Comparison of ENCODE assay signal across 18 cellular contexts in the genomic region with DNA sequence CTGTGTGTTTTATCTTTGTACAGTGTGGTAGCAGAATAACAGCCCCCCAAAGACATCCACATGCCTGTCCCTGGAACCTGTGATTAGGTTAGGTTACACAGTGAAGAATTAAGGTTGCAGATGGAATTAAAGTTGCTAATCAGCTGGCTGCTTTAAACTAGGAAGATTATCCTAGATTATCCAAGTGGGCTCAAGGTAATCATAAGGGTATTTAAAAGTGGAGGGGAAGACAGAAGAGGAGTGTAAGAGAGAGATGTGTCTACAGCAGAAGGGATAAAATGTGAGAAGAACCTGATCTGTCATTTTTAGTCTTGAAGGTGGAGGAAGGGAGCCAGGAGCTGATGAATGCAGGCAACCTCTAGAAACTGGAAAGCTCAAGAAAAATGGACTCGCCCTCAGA.
A peak's percentile ranks its signal among the peaks of the same experiment; 100 is the strongest.
DNase-seq lines count a peak whose midpoint lies in the region; ATAC-seq, FAIRE-seq and TF ChIP-seq lines count a peak whose summit lies in the region.
"Had no signal": no experiment of that assay in that cellular context is flagged by ENCODE, and none has a peak within 500 bp of the region (broad histone marks: within the 10 kb centered on the region; RNA-seq: fewer than 3 reads in every experiment).

No MANE protein-coding gene starts in this region.

- peak overlapping the region; percentile 46 for H2AFZ ChIP-seq in K562 (ENCODE audit: low read depth, low read length)

- H3K4me1 ChIP-seq in K562 (replicated peaks in 1 of 2; ENCODE audit: control insufficient read depth in 2 of 2, insufficient read depth in 2 of 2, low read length in 2 of 2): peaks cover 9 to 55% of the 10 kb centered on the region in 2 experiments; a peak in 4 of 5 replicates
- H3K4me1 ChIP-seq: BLaER1, HAP-1 had no signal

- no peak for DNase-seq in HFFc6
- peak; percentile 88 for DNase-seq in NCI-H82 (lab: John Stamatoyannopoulos, UW)
- no peak for DNase-seq in K562 (ENCODE audit: extremely low read depth in 1 of 4, low spot score in 3 of 4)
- DNase-seq in NCI-H2081 treated with DMSO at 0.1 percent for 48 hours (lab: John Stamatoyannopoulos, UW): no peak
- no peak for DNase-seq in ecto neural progenitor cell (ENCODE audit: low spot score)
- no peak for DNase-seq in MCF 10A (ENCODE audit: unreplicated experiment)
- DNase-seq: Caco-2; CD4-positive, CD25-positive, alpha-beta regulatory T cell; CD8-positive, alpha-beta T cell; DMS53; DMS79 treated with DMSO at 0.1 percent for 48 hours; GF-D8; GOT3 had no signal

- peak overlapping the region; percentile 4; the same call in 2 of the 3 replicates for H3K27ac ChIP-seq in K562 (ENCODE audit: extremely low read depth, low read depth, low read length)
- H3K27ac ChIP-seq: BLaER1, C4-2B had no signal

- H3K4me2 ChIP-seq in K562 (ENCODE audit: insufficient read depth, low read length): no peak overlapping the region
- H3K4me2 ChIP-seq: BLaER1 had no signal

- FAIRE-seq in K562 (lab: Jason Lieb, UNC): peak; percentile 6
- FAIRE-seq: GM12891, GM18507 had no signal

- H3K4me3 Mint-ChIP-seq in HFFc6 (no peak overlapping the region), MCF 10A (ENCODE audit: unreplicated experiment) (no peak overlapping the region)
- H3K4me3 Mint-ChIP-seq: CD4-positive, CD25-positive, alpha-beta regulatory T cell; CD8-positive, alpha-beta T cell had no signal

- TF ChIP-seq RAD21 in K562 (CRISPR knock-in tag; conservative IDR thresholded peaks at IDR 0.05 in 1 of 2, IDR thresholded peaks at IDR 0.05 in 1 of 2): no peak

- H3K9me1 ChIP-seq in K562 (ENCODE audit: control insufficient read depth, insufficient read depth, low read length): no peaks in the 10 kb centered on the region

- H3K9ac ChIP-seq in K562 (ENCODE audit: insufficient read depth in 1 of 2, low read depth in 2 of 2, low read length in 2 of 2): peak overlapping the region in 1 of 2 experiments; percentile 49; a peak in 1 of 4 replicates
- H3K9ac ChIP-seq: BLaER1 had no signal

- H3K27ac Mint-ChIP-seq in HFFc6 (peak overlapping the region; percentile 44; the same call in 1 of the 2 replicates), MCF 10A (ENCODE audit: low read depth, unreplicated experiment) (no peak overlapping the region)
- H3K27ac Mint-ChIP-seq: CD4-positive, CD25-positive, alpha-beta regulatory T cell; CD8-positive, alpha-beta T cell had no signal

- POLR2A ChIA-PET in K562 (lab: Yijun Ruan, JAX) (interaction anchor here (0.8 to 1.5 kb wide), 5 partner anchors 9 to 91 kb away, joined by 3 to 4 read pairs (median 3); no protein-coding TSS in a partner anchor), MCF 10A (lab: Yijun Ruan, JAX) (no interaction called here)

- 64% methylated on average over 1 of the region's 1 CpG for WGBS in K562 (ENCODE audit: insufficient coverage, low coverage, missing lambda C conversion rate)

- no peak for TF ChIP-seq CTCF in HFFc6 (IDR thresholded peaks at IDR 0.05)
- TF ChIP-seq CTCF in K562 (IDR thresholded peaks at IDR 0.05 in 2 of 3, conservative IDR thresholded peaks at IDR 0.05 in 1 of 3; ENCODE audit: insufficient read depth in 2 of 3, low read depth in 1 of 3, low read length in 3 of 3): no peak
- TF ChIP-seq CTCF in MCF 10A (IDR thresholded peaks at IDR 0.05; ENCODE audit: unreplicated experiment): no peak

- TF ChIP-seq POLR2A in K562 (conservative IDR thresholded peaks at IDR 0.05): no peak

- no peak overlapping the region for H3K4me3 ChIP-seq in K562
- H3K4me3 ChIP-seq: BLaER1, HAP-1 had no signal

- in situ Hi-C loops in K562 (cut with MboI): no loop called here

- H3K79me2 ChIP-seq in K562 (ENCODE audit: control insufficient read depth, insufficient read depth, low read length): peaks cover 74% of the 10 kb centered on the region

- peaks cover 37% of the 10 kb centered on the region for H3K36me3 Mint-ChIP-seq in HFFc6 (ENCODE audit: low read depth)
- no peaks in the 10 kb centered on the region for H3K36me3 Mint-ChIP-seq in MCF 10A (ENCODE audit: insufficient read depth, unreplicated experiment)
- H3K36me3 Mint-ChIP-seq: CD4-positive, CD25-positive, alpha-beta regulatory T cell; CD8-positive, alpha-beta T cell had no signal

- no peak for TF ChIP-seq EP300 in K562 (IDR thresholded peaks at IDR 0.05; ENCODE audit: low read length)

- H3K27me3 ChIP-seq in K562 (ENCODE audit: control insufficient read depth in 2 of 2, insufficient read depth in 2 of 2, low read length in 2 of 2): no peaks in the 10 kb centered on the region
- H3K27me3 ChIP-seq: BLaER1 had no signal

- no peaks in the 10 kb centered on the region for H3K9me3 ChIP-seq in K562 (replicated peaks; ENCODE audit: control insufficient read depth, insufficient read depth, low read depth, low read length)
- H3K9me3 ChIP-seq: BLaER1, Caco-2, HAP-1 had no signal

- no TSS peak for BruUV-seq in K562 (replicated peaks; lab: Mats Ljungman, UMichigan)
- no TSS peak for BruUV-seq in MCF 10A (replicated peaks; lab: Mats Ljungman, UMichigan)

- CTCF ChIA-PET in K562 (lab: Yijun Ruan, JAX; ENCODE audit: low intra/inter-chr PET ratio): no interaction called here
- CTCF ChIA-PET in MCF 10A (lab: Yijun Ruan, JAX): interaction anchor here (1.0 to 1.2 kb wide), 3 partner anchors 12 to 22 kb away, joined by 3 read pairs; no protein-coding TSS in a partner anchor

- no peak for ATAC-seq in K562
- ATAC-seq: CD8-positive, alpha-beta T cell had no signal

- intact Hi-C loops in K562 (cut with micrococcal nuclease) (no loop called here), MCF 10A (cut with micrococcal nuclease) (no loop called here)

- H3K9me3 Mint-ChIP-seq in HFFc6 (no peaks in the 10 kb centered on the region), MCF 10A (ENCODE audit: unreplicated experiment) (no peaks in the 10 kb centered on the region)
- H3K9me3 Mint-ChIP-seq: CD4-positive, CD25-positive, alpha-beta regulatory T cell; CD8-positive, alpha-beta T cell had no signal

- H3K27me3 Mint-ChIP-seq in HFFc6 (ENCODE audit: insufficient read depth) (peaks cover 2% of the 10 kb centered on the region), MCF 10A (ENCODE audit: insufficient read depth, unreplicated experiment) (no peaks in the 10 kb centered on the region)

- H4K20me1 ChIP-seq in K562 (replicated peaks; ENCODE audit: control insufficient read depth, insufficient read depth, low read length): no peaks in the 10 kb centered on the region
- H4K20me1 ChIP-seq: BLaER1 had no signal

- peaks cover 4% of the 10 kb centered on the region; the same call in 1 of the 3 replicates for H3K36me3 ChIP-seq in K562 (ENCODE audit: control insufficient read depth, insufficient read depth, low read length)
- H3K36me3 ChIP-seq: BLaER1, HAP-1 had no signal

- H3K4me1 Mint-ChIP-seq in HFFc6 (ENCODE audit: low read depth) (peaks cover 38% of the 10 kb centered on the region), MCF 10A (ENCODE audit: insufficient read depth, unreplicated experiment) (no peaks in the 10 kb centered on the region)
- H3K4me1 Mint-ChIP-seq: CD4-positive, CD25-positive, alpha-beta regulatory T cell had no signal

TF ChIP-seq in K562, 482 proteins besides CTCF, POLR2A, EP300 and RAD21:
- no peak for TF ChIP-seq ZNF232 (CRISPR knock-in tag; IDR thresholded peaks at IDR 0.05)
- no peak for TF ChIP-seq ID3 (CRISPR knock-in tag; IDR thresholded peaks at IDR 0.05)
- 0 out of 2 replicates have a peak, but pooled peaks have one; percentile 22 for TF ChIP-seq ID3 (tag; IDR thresholded peaks at IDR 0.05)
